ENCODE assay signal across 9 cellular contexts in the genomic region with DNA sequence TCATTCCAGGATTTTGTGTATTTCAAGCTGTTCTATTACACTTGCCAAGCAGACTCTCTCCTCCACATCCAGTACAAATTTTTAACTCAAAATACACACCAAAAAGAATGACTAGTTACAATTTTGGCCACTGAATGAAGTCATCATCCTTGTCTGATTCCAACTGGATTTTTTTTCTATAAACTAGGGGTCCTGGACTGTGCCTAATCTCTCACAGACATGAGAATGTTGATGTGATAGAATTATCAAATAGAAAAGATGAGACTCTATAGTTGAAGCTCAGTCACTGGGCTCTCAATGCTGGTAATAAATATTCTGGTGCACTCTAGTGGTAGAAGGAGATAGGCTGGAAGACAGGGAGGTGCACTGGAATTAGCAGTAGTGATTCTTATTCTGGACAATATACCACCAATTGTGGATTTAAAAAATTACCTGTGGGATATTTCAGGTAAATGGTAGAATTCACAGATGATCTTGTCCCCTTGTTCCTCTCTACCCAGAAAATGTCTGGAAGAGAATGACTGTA.
A peak's percentile ranks its signal among the peaks of the same experiment; 100 is the strongest.
DNase-seq lines count a peak whose midpoint lies in the region; ATAC-seq and TF ChIP-seq lines count a peak whose summit lies in the region.
"Had no signal": no experiment of that assay in that cellular context is flagged by ENCODE, and none has a peak within 500 bp of the region (broad histone marks: within the 10 kb centered on the region; RNA-seq: fewer than 3 reads in every experiment).

No MANE protein-coding gene starts in this region.

- no peaks in the 10 kb centered on the region for H3K4me1 ChIP-seq in heart right ventricle
- no peaks in the 10 kb centered on the region for H3K4me1 ChIP-seq in upper lobe of right lung

- TF ChIP-seq CTCF in heart right ventricle (IDR thresholded peaks at IDR 0.05) (peak in 8 of 9 donors; percentile 18 to 63 (median 47)), fibroblast of the aortic adventitia (IDR thresholded peaks at IDR 0.05; ENCODE audit: insufficient read depth, low read length) (peak; percentile 50), upper lobe of right lung (IDR thresholded peaks at IDR 0.05) (peak; percentile 33)

- ATAC-seq in heart right ventricle (peak in 1 of 8 donors; percentile 43), Right ventricle myocardium inferior (no peak), upper lobe of right lung (no peak), left colon (no peak)

- intact Hi-C loops in heart right ventricle (cut with DNase I), result loop anchor here in 6 of 10 donors (2.0 to 10.0 kb wide), 4 partner anchors 203 to 208 kb away; a partner anchor contains a TSS
- intact Hi-C loops in Right ventricle myocardium inferior (cut with DNase I), result loop anchor here (10.0 kb wide), 1 partner anchor 205 kb away; a partner anchor contains a TSS
- intact Hi-C loops in upper lobe of right lung (cut with DNase I), result no loop called here
- intact Hi-C loops in left colon (cut with DNase I, micrococcal nuclease), result no loop called here

- no peak overlapping the region for H3K27ac ChIP-seq in heart right ventricle
- H3K27ac ChIP-seq in upper lobe of right lung, result no peak overlapping the region

- H3K36me3 ChIP-seq in heart right ventricle, result no peaks in the 10 kb centered on the region
- H3K36me3 ChIP-seq in upper lobe of right lung, result no peaks in the 10 kb centered on the region

- no peaks in the 10 kb centered on the region for H3K9me3 ChIP-seq in heart right ventricle
- H3K9me3 ChIP-seq in upper lobe of right lung, result no peaks in the 10 kb centered on the region

- H3K27me3 ChIP-seq in heart right ventricle (peaks cover 0 to 9% (median 0%) of the 10 kb centered on the region in 7 donors), upper lobe of right lung (no peaks in the 10 kb centered on the region)

- DNase-seq in heart right ventricle (no peak), Right ventricle myocardium inferior (ENCODE audit: missing footprints) (no peak), NCI-H69 (lab: John Stamatoyannopoulos, UW) (peak; percentile 90), fibroblast of the aortic adventitia (ENCODE audit: low read depth) (peak; percentile 17), upper lobe of right lung (no peak), hepatic stellate cell (ENCODE audit: low spot score) (no peak), left colon (no peak), LoVo (ENCODE audit: low spot score) (no peak)
- DNase-seq: activated B cell treated with CpG ODN at 0.5 μM for 24 hours had no signal

- H3K4me3 ChIP-seq in heart right ventricle (no peak overlapping the region), fibroblast of the aortic adventitia (ENCODE audit: low read depth, low read length) (no peak overlapping the region), upper lobe of right lung (no peak overlapping the region)

Comparison
In these comparisons a context has a peak if more than half of its experiments do, and no peak if none do; other contexts are left out.
1. DNase-seq: peak in NCI-H69 (single experiment) and fibroblast of the aortic adventitia (single experiment); none in heart right ventricle (0 of 2), Right ventricle myocardium inferior (single experiment), upper lobe of right lung (single experiment), hepatic stellate cell (single experiment), left colon (0 of 2) and LoVo (single experiment).
2. intact Hi-C loops: an anchor here in heart right ventricle (2.0 to 10.0 kb wide) and Right ventricle myocardium inferior (10.0 kb wide); none called in upper lobe of right lung and left colon.
3. Peak in every context shown above with its lines, with median percentiles within 50 percentile points of each other: CTCF ChIP-seq.